In the genomic region with DNA sequence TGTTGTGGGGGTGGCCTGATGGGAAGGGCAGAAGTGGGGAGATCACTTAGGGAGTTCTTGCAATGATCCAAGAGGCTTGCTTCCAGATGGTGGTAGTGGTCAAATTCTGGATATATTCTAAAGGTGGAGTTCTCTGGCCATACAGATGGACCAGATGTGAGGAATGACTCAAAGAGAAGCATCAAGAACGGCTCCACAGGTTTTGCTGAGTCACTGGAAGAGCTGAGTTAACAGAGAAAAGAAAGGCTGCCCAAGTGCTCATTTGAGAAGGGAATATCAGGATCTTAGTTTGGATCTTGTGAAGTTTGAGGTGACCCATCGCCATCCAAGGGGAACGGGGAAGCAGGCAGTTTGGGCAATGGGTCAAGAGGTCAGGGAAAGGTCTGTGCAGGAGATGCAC, we compare ENCODE assay signal across 15 cellular contexts.
"Had no signal": no experiment of that assay in that cellular context is flagged by ENCODE, and none has a peak within 500 bp of the region (broad histone marks: within the 10 kb centered on the region; RNA-seq: fewer than 3 reads in every experiment).

No MANE protein-coding gene starts in this region.

- H3K27me3 ChIP-seq: body of pancreas had no signal

- DNase-seq: activated CD4-positive, alpha-beta T cell treated with anti-CD3 and anti-CD28 coated beads, Interleukin-2, amount 10 ng/mL, durations not matched to agents 7 days and 5 days; activated CD8-positive, alpha-beta memory T cell treated with anti-CD3 and anti-CD28 coated beads for 24 hours; hypothalamus; left cardiac atrium; lower lobe of right lung; naive thymus-derived CD4-positive, alpha-beta T cell; tibial artery had no signal

- H3K4me1 ChIP-seq: lower lobe of right lung, tibial artery had no signal

- H3K27ac ChIP-seq: body of pancreas, lower lobe of right lung, neutrophil, tibial artery had no signal

- H3K36me3 ChIP-seq: lower lobe of right lung, neutrophil, tibial artery had no signal

- H3K9me3 Mint-ChIP-seq: activated CD4-positive, alpha-beta T cell treated with anti-CD3 and anti-CD28 coated beads, Interleukin-2, amount 10 ng/mL, durations not matched to agents 7 days and 5 days; activated naive CD4-positive, alpha-beta T cell treated with anti-CD3 and anti-CD28 coated beads for 36 hours; activated T-helper 17 cell treated with anti-CD3 and anti-CD28 coated beads, Interleukin-2, amount 50 U/mL, for 72 hours; central memory CD8-positive, alpha-beta T cell; dendritic cell treated with granulocyte-macrophage colony-stimulating factor and Interleukin-4, amounts not matched to agents 40 ng/mL and 50 ng/mL, for 4 days; naive thymus-derived CD4-positive, alpha-beta T cell had no signal

- H3K4me3 ChIP-seq: body of pancreas, lower lobe of right lung, tibial artery had no signal

- H3K4me1 Mint-ChIP-seq: activated CD4-positive, alpha-beta T cell treated with anti-CD3 and anti-CD28 coated beads, Interleukin-2, amount 10 ng/mL, durations not matched to agents 7 days and 5 days; activated T-helper 17 cell treated with anti-CD3 and anti-CD28 coated beads, Interleukin-2, amount 50 U/mL, for 72 hours; central memory CD8-positive, alpha-beta T cell; WTC11 had no signal

- H3K4me3 Mint-ChIP-seq: activated CD4-positive, alpha-beta T cell treated with anti-CD3 and anti-CD28 coated beads, Interleukin-2, amount 10 ng/mL, durations not matched to agents 7 days and 5 days; activated naive CD4-positive, alpha-beta T cell treated with anti-CD3 and anti-CD28 coated beads for 36 hours; activated T-helper 17 cell treated with anti-CD3 and anti-CD28 coated beads, Interleukin-2, amount 50 U/mL, for 72 hours; central memory CD8-positive, alpha-beta T cell; dendritic cell treated with granulocyte-macrophage colony-stimulating factor and Interleukin-4, amounts not matched to agents 40 ng/mL and 50 ng/mL, for 4 days; naive thymus-derived CD4-positive, alpha-beta T cell; WTC11 had no signal

- ATAC-seq: left cardiac atrium; lower lobe of right lung; naive thymus-derived CD4-positive, alpha-beta T cell; WTC11 had no signal

- FAIRE-seq: small intestine had no signal

- H3K9me3 ChIP-seq: body of pancreas, lower lobe of right lung, neutrophil, tibial artery had no signal

- H3K27ac Mint-ChIP-seq: activated CD4-positive, alpha-beta T cell treated with anti-CD3 and anti-CD28 coated beads, Interleukin-2, amount 10 ng/mL, durations not matched to agents 7 days and 5 days; activated naive CD4-positive, alpha-beta T cell treated with anti-CD3 and anti-CD28 coated beads for 36 hours; activated T-helper 17 cell treated with anti-CD3 and anti-CD28 coated beads, Interleukin-2, amount 50 U/mL, for 72 hours; dendritic cell treated with granulocyte-macrophage colony-stimulating factor and Interleukin-4, amounts not matched to agents 40 ng/mL and 50 ng/mL, for 4 days; naive thymus-derived CD4-positive, alpha-beta T cell; WTC11 had no signal

- H3K36me3 Mint-ChIP-seq: naive thymus-derived CD4-positive, alpha-beta T cell; WTC11 had no signal
